21 cellular contexts compared by ENCODE assay signal in the genomic region with DNA sequence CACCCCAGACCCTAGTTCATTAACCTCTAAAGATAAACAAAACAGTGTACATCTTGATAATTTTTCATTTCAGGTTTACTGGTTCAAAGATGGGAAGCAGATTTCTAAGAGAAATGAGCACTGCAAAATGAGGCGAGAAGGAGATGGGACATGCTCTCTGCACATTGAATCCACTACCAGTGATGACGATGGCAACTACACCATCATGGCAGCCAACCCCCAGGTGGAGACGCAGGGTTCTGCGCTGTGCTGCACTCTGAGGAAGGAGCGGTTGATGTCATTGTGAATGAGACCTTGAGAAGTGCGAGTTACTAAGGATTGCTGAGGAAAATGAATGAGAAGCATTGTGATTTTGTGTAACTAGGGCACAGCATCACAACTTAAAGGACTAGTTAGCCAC. TPM values are rescaled to one million over a fixed set of nuclear protein-coding genes. Genes with fewer than 3 reads are reported as not detected.
"Had no signal": no experiment of that assay in that cellular context is flagged by ENCODE, and none has a peak within 500 bp of the region (broad histone marks: within the 10 kb centered on the region; RNA-seq: fewer than 3 reads in every experiment).

No MANE protein-coding gene starts in this region.

- H2AFZ ChIP-seq: hepatocyte had no signal

- H3K27me3 ChIP-seq: hepatocyte, ovary, upper lobe of left lung, vagina had no signal

- H3K4me3 ChIP-seq: esophagus squamous epithelium, hepatocyte, ovary, spleen, tibial artery, upper lobe of left lung, vagina had no signal

- DNase-seq: effector memory CD8-positive, alpha-beta T cell; esophagus squamous epithelium; foreskin fibroblast; mammary epithelial cell; naive thymus-derived CD4-positive, alpha-beta T cell; nucleus accumbens; ovary; spleen; stimulated activated CD4-positive, alpha-beta T cell treated with anti-CD3 and anti-CD28 coated beads, Interleukin-15, amount 100 ng/mL, for 24 hours; stimulated activated CD4-positive, alpha-beta T cell treated with anti-CD3 and anti-CD28 coated beads, Interleukin-1b, Interleukin-23, amount 100 ng/mL, for 48 hours; stimulated activated CD4-positive, alpha-beta T cell treated with anti-CD3 and anti-CD28 coated beads, Interleukin-4, amount 100 ng/mL, for 24 hours; tibial artery; upper lobe of left lung had no signal

- H3K27ac ChIP-seq: esophagus squamous epithelium, hepatocyte, ovary, spleen, tibial artery, upper lobe of left lung, vagina had no signal

- FAIRE-seq: colon had no signal

- H3K4me1 ChIP-seq: esophagus squamous epithelium, spleen, tibial artery, upper lobe of left lung, vagina had no signal

- H3K4me2 ChIP-seq: hepatocyte had no signal

- H3K79me2 ChIP-seq: hepatocyte had no signal

- H3K36me3 ChIP-seq: esophagus squamous epithelium, ovary, spleen, tibial artery, upper lobe of left lung, vagina had no signal

- H3K9me3 ChIP-seq: esophagus squamous epithelium, ovary, spleen, tibial artery, upper lobe of left lung, vagina had no signal

RNA-seq across cellular contexts. Expression of gene ATOH7, which starts 37.6 kb away (rescaled TPM):
- total RNA-seq: epithelial cell of proximal tubule; esophagus squamous epithelium; mammary epithelial cell; mesenteric fat pad; mononuclear cell; naive thymus-derived CD4-positive, alpha-beta T cell; pulmonary artery endothelial cell; skeletal muscle tissue; spleen; upper lobe of left lung; vagina had no signal
- polyA plus RNA-seq: hepatocyte; naive thymus-derived CD4-positive, alpha-beta T cell had no signal
